ENCODE assay signal across 23 cellular contexts in genomic region chr17:28544402-28545140, GRCh38. TPM values are rescaled to one million over a fixed set of nuclear protein-coding genes. Genes with fewer than 3 reads are reported as not detected.
"Had no signal": no experiment of that assay in that cellular context is flagged by ENCODE, and none has a peak within 500 bp of the region (broad histone marks: within the 10 kb centered on the region; RNA-seq: fewer than 3 reads in every experiment).

No MANE protein-coding gene starts in this region.

- H3K36me3 ChIP-seq: brain microvascular endothelial cell, pancreas, thyroid gland had no signal

- DNase-seq: activated CD4-positive, alpha-beta memory T cell treated with anti-CD3 and anti-CD28 coated beads, Interleukin-2, amount 10 ng/mL, durations not matched to agents 7 days and 5 days; activated CD4-positive, alpha-beta T cell treated with anti-CD3 and anti-CD28 coated beads for 48 hours; activated CD4-positive, CD25-positive, alpha-beta regulatory T cell; activated CD8-positive, alpha-beta memory T cell treated with anti-CD3 and anti-CD28 coated beads, Interleukin-2, amount 10 ng/mL, durations not matched to agents 7 days and 5 days; activated naive CD4-positive, alpha-beta T cell treated with anti-CD3 and anti-CD28 coated beads, Interleukin-2, amount 50 U/mL, for 16 hours; aorta; brain microvascular endothelial cell; cortex of kidney; kidney glomerular epithelial cell; left ventricle myocardium inferior; naive B cell; sigmoid colon; stimulated activated CD8-positive, alpha-beta memory T cell treated with anti-CD3 and anti-CD28 coated beads, Interleukin-4, amount 100 ng/mL, for 48 hours; stimulated activated naive CD4-positive, alpha-beta T cell; thyroid gland had no signal

- H3K4me3 Mint-ChIP-seq: activated CD4-positive, alpha-beta memory T cell treated with anti-CD3 and anti-CD28 coated beads, Interleukin-2, amount 10 ng/mL, durations not matched to agents 7 days and 5 days; activated CD8-positive, alpha-beta memory T cell treated with anti-CD3 and anti-CD28 coated beads, Interleukin-2, amount 10 ng/mL, durations not matched to agents 7 days and 5 days; central memory CD8-positive, alpha-beta T cell; T-helper 2 cell treated with Interferon-gamma antibody and Interleukin-4, amounts not matched to agents 5 μg/mL and 100 μg/mL, for 36 hours had no signal

- H3K27ac ChIP-seq: brain microvascular endothelial cell, gastroesophageal sphincter, heart left ventricle, left ventricle myocardium inferior, pancreas, sigmoid colon, thyroid gland had no signal

- H3K9me3 Mint-ChIP-seq: activated CD4-positive, alpha-beta memory T cell treated with anti-CD3 and anti-CD28 coated beads, Interleukin-2, amount 10 ng/mL, durations not matched to agents 7 days and 5 days; central memory CD8-positive, alpha-beta T cell; naive B cell; T-helper 2 cell treated with Interferon-gamma antibody and Interleukin-4, amounts not matched to agents 5 μg/mL and 100 μg/mL, for 36 hours had no signal

- H3K27me3 Mint-ChIP-seq: activated CD4-positive, alpha-beta memory T cell treated with anti-CD3 and anti-CD28 coated beads, Interleukin-2, amount 10 ng/mL, durations not matched to agents 7 days and 5 days; activated CD8-positive, alpha-beta memory T cell treated with anti-CD3 and anti-CD28 coated beads, Interleukin-2, amount 10 ng/mL, durations not matched to agents 7 days and 5 days; central memory CD8-positive, alpha-beta T cell; naive B cell had no signal

- H3K27me3 ChIP-seq: brain microvascular endothelial cell, gastroesophageal sphincter, heart left ventricle, neutrophil, pancreas, sigmoid colon, thyroid gland had no signal

- H3K9me3 ChIP-seq: gastroesophageal sphincter, heart left ventricle, left ventricle myocardium inferior, mucosa of descending colon, neutrophil, pancreas, sigmoid colon, thyroid gland had no signal

- H3K4me1 ChIP-seq: pancreas, thyroid gland had no signal

- H3K27ac Mint-ChIP-seq: activated CD4-positive, alpha-beta memory T cell treated with anti-CD3 and anti-CD28 coated beads, Interleukin-2, amount 10 ng/mL, durations not matched to agents 7 days and 5 days; activated CD8-positive, alpha-beta memory T cell treated with anti-CD3 and anti-CD28 coated beads, Interleukin-2, amount 10 ng/mL, durations not matched to agents 7 days and 5 days; T-helper 2 cell treated with Interferon-gamma antibody and Interleukin-4, amounts not matched to agents 5 μg/mL and 100 μg/mL, for 36 hours had no signal

- H3K4me3 ChIP-seq: gastroesophageal sphincter, heart left ventricle, left ventricle myocardium inferior, mucosa of descending colon, pancreas, sigmoid colon, thyroid gland had no signal

RNA-seq across cellular contexts. Expression of gene FOXN1, which starts 38.4 kb away (rescaled TPM):
- total RNA-seq: activated CD4-positive, alpha-beta memory T cell treated with anti-CD3 and anti-CD28 coated beads, Interleukin-2, amount 10 ng/mL, durations not matched to agents 7 days and 5 days; activated CD8-positive, alpha-beta memory T cell treated with anti-CD3 and anti-CD28 coated beads, Interleukin-2, amount 10 ng/mL, durations not matched to agents 7 days and 5 days; aorta; heart left ventricle; left ventricle myocardium inferior; renal cortical epithelial cell; sigmoid colon had no signal
